25 cellular contexts compared by ENCODE assay signal in genomic region chr17:27818311-27819170, GRCh38. TPM values are rescaled to one million over a fixed set of nuclear protein-coding genes. Genes with fewer than 3 reads are reported as not detected.
A peak's percentile ranks its signal among the peaks of the same experiment; 100 is the strongest.
DNase-seq lines count a peak whose midpoint lies in the region; ATAC-seq and TF ChIP-seq lines count a peak whose summit lies in the region.
"Had no signal": no experiment of that assay in that cellular context is flagged by ENCODE, and none has a peak within 500 bp of the region (broad histone marks: within the 10 kb centered on the region; RNA-seq: fewer than 3 reads in every experiment).

No MANE protein-coding gene starts in this region.

- H3K4me1 ChIP-seq in colonic mucosa, result peaks cover 7% of the 10 kb centered on the region
- peaks cover 23% of the 10 kb centered on the region for H3K4me1 ChIP-seq in left ventricle myocardium inferior
- peaks cover 19% of the 10 kb centered on the region for H3K4me1 ChIP-seq in neural progenitor cell
- H3K4me1 ChIP-seq in aorta (ENCODE audit: control insufficient read depth in 1 of 2, insufficient read depth in 2 of 2, low read length in 2 of 2), result no peaks in the 10 kb centered on the region
- H3K4me1 ChIP-seq: lower lobe of right lung, right lobe of liver had no signal

- H3K4me3 ChIP-seq in colonic mucosa (no peak overlapping the region), left ventricle myocardium inferior (no peak overlapping the region), neural progenitor cell (no peak overlapping the region), aorta (ENCODE audit: low read length in 2 of 2) (no peak overlapping the region)
- H3K4me3 ChIP-seq: lower lobe of right lung, right lobe of liver, testis had no signal

- peaks cover 20% of the 10 kb centered on the region for H3F3A ChIP-seq in neural progenitor cell (ENCODE audit: low read depth)

- DNase-seq in colonic mucosa, result peak; percentile 65
- peak; percentile 58 for DNase-seq in left ventricle myocardium inferior
- no peak for DNase-seq in neural progenitor cell (ENCODE audit: low spot score)
- DNase-seq in aorta, result no peak
- DNase-seq in type B pancreatic cell (ENCODE audit: extremely low spot score, unreplicated experiment), result no peak
- DNase-seq in stimulated activated CD4-positive, alpha-beta T cell treated with anti-CD3 and anti-CD28 coated beads, Interleukin-1b, Interleukin-23, amount 100 ng/mL, for 48 hours, result no peak
- no peak for DNase-seq in activated CD8-positive, alpha-beta T cell treated with anti-CD3 and anti-CD28 coated beads for 36 hours
- DNase-seq: activated CD4-positive, alpha-beta T cell treated with anti-CD3 and anti-CD28 coated beads, Interleukin-2, amount 50 U/mL, for 1 hour; activated effector memory CD4-positive, alpha-beta T cell treated with Interleukin-2 at 50 U/mL for 16 hours; activated naive CD8-positive, alpha-beta T cell treated with anti-CD3 and anti-CD28 coated beads, Interleukin-2, amount 50 U/mL, for 24 hours; CD4-positive, alpha-beta T cell; cortex of kidney; DMS53; HCEC 1CT; immature natural killer cell; lower lobe of right lung; NCI-H1436; NCI-H2107; NCI-H446 treated with DMSO at 0.1 percent for 48 hours; NK-92 treated with Interleukin-12 subunit alpha and Interleukin-12 subunit beta, amount 100 ng/mL, for 24 hours; right lobe of liver; SK-N-SH; testis had no signal

- H3K27ac ChIP-seq in colonic mucosa (peak overlapping the region; percentile 37), left ventricle myocardium inferior (replicated peaks) (peak overlapping the region; percentile 65), neural progenitor cell (peak overlapping the region; percentile 38), aorta (ENCODE audit: low read depth in 1 of 2, low read length in 2 of 2) (no peak overlapping the region)
- H3K27ac ChIP-seq: lower lobe of right lung, right lobe of liver, testis had no signal

- intact Hi-C loops in colonic mucosa (cut with DNase I), result no loop called here
- intact Hi-C loops in left ventricle myocardium inferior (cut with micrococcal nuclease), result no loop called here
- intact Hi-C loops in aorta (cut with DNase I), result no loop called here
- intact Hi-C loops in activated CD8-positive, alpha-beta T cell treated with anti-CD3 and anti-CD28 coated beads for 36 hours (cut with micrococcal nuclease), result no loop called here

- H3K9me3 Mint-ChIP-seq in neural progenitor cell, result peaks cover 24% of the 10 kb centered on the region
- H3K9me3 Mint-ChIP-seq in type B pancreatic cell, result peaks cover 10% of the 10 kb centered on the region
- peaks cover 19% of the 10 kb centered on the region for H3K9me3 Mint-ChIP-seq in activated CD8-positive, alpha-beta T cell treated with anti-CD3 and anti-CD28 coated beads for 36 hours

- CTCF ChIA-PET in activated CD8-positive, alpha-beta T cell treated with anti-CD3 and anti-CD28 coated beads for 36 hours (lab: Charles Lee), result interaction anchor here (0.7 to 2.5 kb wide), 4 partner anchors 10 to 62 kb away, joined by 3 to 9 read pairs (median 4); no protein-coding TSS in a partner anchor

- ATAC-seq in aorta (ENCODE audit: low FRiP score), result peak; percentile 59
- no peak for ATAC-seq in activated CD8-positive, alpha-beta T cell treated with anti-CD3 and anti-CD28 coated beads for 36 hours
- ATAC-seq: activated naive CD8-positive, alpha-beta T cell treated with anti-CD3 and anti-CD28 coated beads, Interleukin-2, amount 50 U/mL, for 24 hours; lower lobe of right lung had no signal

- 51 to 52% methylated on average over 11 of the region's 11 CpGs for WGBS in aorta, 2 donors

- TF ChIP-seq CTCF in colonic mucosa (IDR thresholded peaks at IDR 0.05), result no peak
- TF ChIP-seq CTCF in left ventricle myocardium inferior (IDR thresholded peaks at IDR 0.05; ENCODE audit: borderline replicate concordance), result no peak
- no peak for TF ChIP-seq CTCF in neural progenitor cell (IDR thresholded peaks at IDR 0.05)
- TF ChIP-seq CTCF in type B pancreatic cell (conservative IDR thresholded peaks at IDR 0.05), result no peak
- TF ChIP-seq CTCF in activated CD8-positive, alpha-beta T cell treated with anti-CD3 and anti-CD28 coated beads for 36 hours (IDR thresholded peaks at IDR 0.05), result no peak

- H3K36me3 ChIP-seq in colonic mucosa, result no peaks in the 10 kb centered on the region
- H3K36me3 ChIP-seq in left ventricle myocardium inferior, result no peaks in the 10 kb centered on the region
- H3K36me3 ChIP-seq in neural progenitor cell, result no peaks in the 10 kb centered on the region
- H3K36me3 ChIP-seq in aorta (ENCODE audit: control insufficient read depth in 1 of 2, insufficient read depth in 2 of 2, low read length in 1 of 2), result no peaks in the 10 kb centered on the region
- H3K36me3 ChIP-seq: lower lobe of right lung, right lobe of liver had no signal

- no peaks in the 10 kb centered on the region for H3K79me2 ChIP-seq in neural progenitor cell (ENCODE audit: low read depth)

- POLR2A ChIA-PET in activated CD8-positive, alpha-beta T cell treated with anti-CD3 and anti-CD28 coated beads for 36 hours (lab: Charles Lee), result interaction anchor here (0.9 to 1.4 kb wide), 3 partner anchors 8 to 14 kb away, joined by 3 to 5 read pairs (median 3); no protein-coding TSS in a partner anchor

- H4K20me1 ChIP-seq in neural progenitor cell (ENCODE audit: low read depth), result no peaks in the 10 kb centered on the region

- H3K27me3 ChIP-seq in colonic mucosa (no peaks in the 10 kb centered on the region), left ventricle myocardium inferior (ENCODE audit: low read depth) (no peaks in the 10 kb centered on the region), neural progenitor cell (no peaks in the 10 kb centered on the region), aorta (ENCODE audit: control insufficient read depth in 1 of 2, insufficient read depth in 2 of 2, low read length in 1 of 2) (no peaks in the 10 kb centered on the region)
- H3K27me3 ChIP-seq: right lobe of liver, testis had no signal

- H3K9me3 ChIP-seq in colonic mucosa (no peaks in the 10 kb centered on the region), left ventricle myocardium inferior (replicated peaks) (peaks cover 23% of the 10 kb centered on the region), neural progenitor cell (ENCODE audit: low read depth) (no peaks in the 10 kb centered on the region), aorta (ENCODE audit: control insufficient read depth, low read length) (peaks cover 2% of the 10 kb centered on the region)
- H3K9me3 ChIP-seq: lower lobe of right lung, right lobe of liver, SK-N-SH, testis had no signal

- H3K27me3 Mint-ChIP-seq in neural progenitor cell (ENCODE audit: insufficient read depth, low read depth) (peaks cover 9% of the 10 kb centered on the region), type B pancreatic cell (no peaks in the 10 kb centered on the region)
- no peaks in the 10 kb centered on the region for H3K27me3 Mint-ChIP-seq in activated CD8-positive, alpha-beta T cell treated with anti-CD3 and anti-CD28 coated beads for 36 hours
- H3K27me3 Mint-ChIP-seq: activated naive CD8-positive, alpha-beta T cell treated with anti-CD3 and anti-CD28 coated beads, Interleukin-2, amount 50 U/mL, for 24 hours; CD4-positive, alpha-beta T cell had no signal

- H3K4me2 ChIP-seq in neural progenitor cell, result peak overlapping the region; percentile 35
- H3K4me2 ChIP-seq: SK-N-SH had no signal

- H3K4me1 Mint-ChIP-seq in neural progenitor cell (peaks cover 20% of the 10 kb centered on the region), type B pancreatic cell (ENCODE audit: unreplicated experiment) (no peaks in the 10 kb centered on the region)
- H3K4me1 Mint-ChIP-seq in activated CD8-positive, alpha-beta T cell treated with anti-CD3 and anti-CD28 coated beads for 36 hours (ENCODE audit: low read depth), result no peaks in the 10 kb centered on the region
- H3K4me1 Mint-ChIP-seq: activated naive CD8-positive, alpha-beta T cell treated with anti-CD3 and anti-CD28 coated beads, Interleukin-2, amount 50 U/mL, for 24 hours; immature natural killer cell had no signal

- peak overlapping the region; percentile 54 for H2AFZ ChIP-seq in neural progenitor cell (replicated peaks)

- peak overlapping the region; percentile 92 for H3K27ac Mint-ChIP-seq in neural progenitor cell
- H3K27ac Mint-ChIP-seq in type B pancreatic cell, result no peak overlapping the region
- H3K27ac Mint-ChIP-seq in activated CD8-positive, alpha-beta T cell treated with anti-CD3 and anti-CD28 coated beads for 36 hours, result no peak overlapping the region
- H3K27ac Mint-ChIP-seq: activated naive CD8-positive, alpha-beta T cell treated with anti-CD3 and anti-CD28 coated beads, Interleukin-2, amount 50 U/mL, for 24 hours; CD4-positive, alpha-beta T cell; immature natural killer cell; T-helper 2 cell treated with Interferon-gamma antibody and Interleukin-4, amounts not matched to agents 5 μg/mL and 100 μg/mL, for 36 hours had no signal

- H3K36me3 Mint-ChIP-seq in neural progenitor cell (peaks cover 5% of the 10 kb centered on the region), type B pancreatic cell (no peaks in the 10 kb centered on the region)
- H3K36me3 Mint-ChIP-seq in activated CD8-positive, alpha-beta T cell treated with anti-CD3 and anti-CD28 coated beads for 36 hours (ENCODE audit: low read depth), result peaks cover 1% of the 10 kb centered on the region

- H3K9ac ChIP-seq in colonic mucosa (ENCODE audit: low read depth in 2 of 2, low read length in 2 of 2) (peak overlapping the region in 1 of 2 donors; percentile 66), neural progenitor cell (no peak overlapping the region)
- H3K9ac ChIP-seq: SK-N-SH had no signal

- H3K4me3 Mint-ChIP-seq in neural progenitor cell (no peak overlapping the region), type B pancreatic cell (no peak overlapping the region)
- H3K4me3 Mint-ChIP-seq in activated CD8-positive, alpha-beta T cell treated with anti-CD3 and anti-CD28 coated beads for 36 hours, result no peak overlapping the region
- H3K4me3 Mint-ChIP-seq: activated naive CD8-positive, alpha-beta T cell treated with anti-CD3 and anti-CD28 coated beads, Interleukin-2, amount 50 U/mL, for 24 hours; CD4-positive, alpha-beta T cell; immature natural killer cell; T-helper 2 cell treated with Interferon-gamma antibody and Interleukin-4, amounts not matched to agents 5 μg/mL and 100 μg/mL, for 36 hours had no signal

RNA-seq across cellular contexts. Expression of gene NOS2, which starts 18.2 kb away (rescaled TPM):
- total RNA-seq in colonic mucosa, result 10 to 100 TPM; 29.7 to 34.5 TPM
- 0.19 TPM for total RNA-seq in left ventricle myocardium inferior
- 26.6 and 39.7 TPM in 2 replicates for total RNA-seq in neural progenitor cell (ENCODE audit: low replicate concordance)
- under 1 TPM; 0.16 to 0.48 TPM for total RNA-seq in aorta
- under 1 TPM; 0.36 to 0.38 TPM for polyA plus RNA-seq in aorta
- 1.1 and 7.6 TPM in 2 replicates for total RNA-seq in type B pancreatic cell (ENCODE audit: low replicate concordance)
- not detected for total RNA-seq in activated CD8-positive, alpha-beta T cell treated with anti-CD3 and anti-CD28 coated beads for 36 hours
- total RNA-seq: MCF 10A had no signal
- polyA plus RNA-seq: immature natural killer cell, SK-N-SH had no signal

Comparison
In these comparisons a context has a peak if more than half of its experiments do, and no peak if none do; other contexts are left out.
1. DNase-seq: peak in colonic mucosa (single experiment) and left ventricle myocardium inferior (single experiment); none in neural progenitor cell (single experiment), aorta (0 of 2), type B pancreatic cell (single experiment), stimulated activated CD4-positive, alpha-beta T cell treated with anti-CD3 and anti-CD28 coated beads, Interleukin-1b, Interleukin-23, amount 100 ng/mL, for 48 hours (single experiment) and activated CD8-positive, alpha-beta T cell treated with anti-CD3 and anti-CD28 coated beads for 36 hours (single experiment).
2. H3K27ac ChIP-seq: peak in colonic mucosa (single experiment), left ventricle myocardium inferior (single experiment) and neural progenitor cell (single experiment); none in aorta (0 of 2).